Comparison of ENCODE assay signal across 8 cellular contexts in the genomic region with DNA sequence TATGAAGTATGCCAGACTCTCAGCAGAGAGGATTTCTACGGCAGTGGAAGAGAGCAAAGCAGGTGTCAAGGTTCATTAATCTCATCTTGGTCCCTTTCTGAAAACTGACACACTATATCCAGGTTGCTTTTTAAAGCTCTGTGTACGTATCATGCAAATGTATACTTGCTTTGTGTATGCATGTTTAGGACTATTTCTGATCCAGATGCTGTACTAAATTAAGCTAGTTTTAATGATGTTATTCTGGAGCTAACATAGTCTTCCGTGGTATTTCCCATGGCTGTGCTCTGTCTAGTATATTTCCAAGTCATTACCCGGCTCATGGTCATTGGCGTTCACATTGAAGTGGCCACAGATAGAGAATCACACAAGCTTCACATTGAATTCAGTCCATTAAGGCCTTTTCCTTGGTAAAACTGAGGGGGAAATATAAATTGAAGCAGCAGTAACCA. TPM values are rescaled to one million over a fixed set of nuclear protein-coding genes. Genes with fewer than 3 reads are reported as not detected.
DNase-seq lines count a peak whose midpoint lies in the region; ATAC-seq and TF ChIP-seq lines count a peak whose summit lies in the region.

No MANE protein-coding gene starts in this region.

- TF ChIP-seq CTCF in dorsolateral prefrontal cortex (IDR thresholded peaks at IDR 0.05 in 54 of 56, conservative IDR thresholded peaks at IDR 0.05 in 2 of 56; ENCODE audit: low read depth in 1 of 56, partially characterized antibody in 56 of 56) (no peak), spleen (IDR thresholded peaks at IDR 0.05 in 8 of 11, conservative IDR thresholded peaks at IDR 0.05 in 3 of 11) (no peak)

- H3K27me3 Mint-ChIP-seq in activated CD8-positive, alpha-beta memory T cell treated with anti-CD3 and anti-CD28 coated beads, Interleukin-2, amount 10 ng/mL, durations not matched to agents 7 days and 5 days = peaks cover 38% of the 10 kb centered on the region

- intact Hi-C loops in dorsolateral prefrontal cortex (cut with DNase I) = loop anchor here in 1 of 2 donors (5.0 kb wide), 1 partner anchor 58 kb away; the partner anchor contains the start of gene SNX9
- intact Hi-C loops in spleen (cut with DNase I; ENCODE audit: low total_unique reads) = no loop called here

- H3K36me3 Mint-ChIP-seq in activated CD8-positive, alpha-beta memory T cell treated with anti-CD3 and anti-CD28 coated beads, Interleukin-2, amount 10 ng/mL, durations not matched to agents 7 days and 5 days = no peaks in the 10 kb centered on the region

- H3K4me1 ChIP-seq in HUES48 (ENCODE audit: control insufficient read depth, insufficient read depth, low read length) (peaks cover 33% of the 10 kb centered on the region), spleen (peaks cover 37 to 93% (median 68%) of the 10 kb centered on the region in 6 donors)

- peak overlapping the region; percentile 40 for H3K4me3 Mint-ChIP-seq in activated CD8-positive, alpha-beta memory T cell treated with anti-CD3 and anti-CD28 coated beads, Interleukin-2, amount 10 ng/mL, durations not matched to agents 7 days and 5 days

- peak overlapping the region; percentile 78 for H3K27ac Mint-ChIP-seq in activated CD8-positive, alpha-beta memory T cell treated with anti-CD3 and anti-CD28 coated beads, Interleukin-2, amount 10 ng/mL, durations not matched to agents 7 days and 5 days

- H3K9me3 ChIP-seq in HUES48 (ENCODE audit: control insufficient read depth, insufficient read depth, low read length) = no peaks in the 10 kb centered on the region
- no peaks in the 10 kb centered on the region for H3K9me3 ChIP-seq in spleen

- no peaks in the 10 kb centered on the region for H3K36me3 ChIP-seq in HUES48 (ENCODE audit: control insufficient read depth, insufficient read depth, low read length)
- H3K36me3 ChIP-seq in spleen = no peaks in the 10 kb centered on the region

- H3K9ac ChIP-seq in HUES48 (ENCODE audit: low read depth, low read length) = peak overlapping the region; percentile 18; the same call in 1 of the 2 replicates

- POLR2A ChIA-PET in HEK293T (lab: Yijun Ruan, JAX) = no interaction called here

- H3K4me3 ChIP-seq in HUES48 (ENCODE audit: low read depth, low read length) (no peak overlapping the region), dorsolateral prefrontal cortex (peak overlapping the region in 3 of 59 donors; percentile 0 to 22 (median 12)), spleen (peak overlapping the region in 2 of 8 donors; percentile 23 to 49)

- peaks cover 56% of the 10 kb centered on the region for H3K4me1 Mint-ChIP-seq in activated CD8-positive, alpha-beta memory T cell treated with anti-CD3 and anti-CD28 coated beads, Interleukin-2, amount 10 ng/mL, durations not matched to agents 7 days and 5 days

- 22 to 37% (median 26%) methylated on average over 5 of the region's 5 CpGs for WGBS in spleen, 5 donors

- no peak for DNase-seq in activated CD8-positive, alpha-beta memory T cell treated with anti-CD3 and anti-CD28 coated beads, Interleukin-2, amount 10 ng/mL, durations not matched to agents 7 days and 5 days
- DNase-seq in activated CD8-positive, alpha-beta memory T cell treated with anti-CD3 and anti-CD28 coated beads for 24 hours = no peak
- DNase-seq in dorsolateral prefrontal cortex (no peak), spleen (no peak), HEK293T (ENCODE audit: extremely low spot score) (no peak), pons (ENCODE audit: low spot score) (no peak), NCI-H2171 treated with DMSO at 0.1 percent for 48 hours (lab: John Stamatoyannopoulos, UW) (no peak)

- no peaks in the 10 kb centered on the region for H3K9me3 Mint-ChIP-seq in activated CD8-positive, alpha-beta memory T cell treated with anti-CD3 and anti-CD28 coated beads, Interleukin-2, amount 10 ng/mL, durations not matched to agents 7 days and 5 days (ENCODE audit: low read depth)

- CTCF ChIA-PET in activated CD8-positive, alpha-beta memory T cell treated with anti-CD3 and anti-CD28 coated beads, Interleukin-2, amount 10 ng/mL, durations not matched to agents 7 days and 5 days (lab: Charles Lee) = interaction anchor here (0.7 to 4.3 kb wide), 5 partner anchors 37 to 308 kb away, joined by 3 to 36 read pairs (median 5); no protein-coding TSS in a partner anchor
- CTCF ChIA-PET in HEK293T (lab: Yijun Ruan, JAX) = interaction anchor here (1.2 to 1.3 kb wide), 2 partner anchors 68 to 262 kb away, joined by 3 read pairs; no protein-coding TSS in a partner anchor

- TF ChIP-seq POLR2A in spleen (IDR thresholded peaks at IDR 0.05) = no peak

- no peak for ATAC-seq in activated CD8-positive, alpha-beta memory T cell treated with anti-CD3 and anti-CD28 coated beads, Interleukin-2, amount 10 ng/mL, durations not matched to agents 7 days and 5 days

- H3K27ac ChIP-seq in HUES48 (ENCODE audit: low read depth, low read length) (peak overlapping the region; percentile 93), dorsolateral prefrontal cortex (peak overlapping the region in 56 of 59 donors; percentile 1 to 90 (median 72)), spleen (peak overlapping the region in 7 of 8 donors; percentile 59 to 89 (median 84))

- H3K27me3 ChIP-seq in HUES48 (ENCODE audit: control insufficient read depth, insufficient read depth, low read length) (no peaks in the 10 kb centered on the region), dorsolateral prefrontal cortex (no peaks in the 10 kb centered on the region), spleen (replicated peaks in 1 of 7) (no peaks in the 10 kb centered on the region)

TF ChIP-seq in HEK293T, 16 proteins besides CTCF, POLR2A, EP300 and RAD21:
- TF ChIP-seq L3MBTL2 (conservative IDR thresholded peaks at IDR 0.05) (no peak), SUZ12 (IDR thresholded peaks at IDR 0.05) (no peak), TARDBP (IDR thresholded peaks at IDR 0.05) (no peak), ARNT (IDR thresholded peaks at IDR 0.05) (no peak), SP1 (IDR thresholded peaks at IDR 0.05) (no peak), BHLHE40 (IDR thresholded peaks at IDR 0.05; ENCODE audit: borderline replicate concordance) (no peak), ZNF384 (IDR thresholded peaks at IDR 0.05) (no peak), PKNOX1 (IDR thresholded peaks at IDR 0.05) (no peak), NFRKB (IDR thresholded peaks at IDR 0.05) (no peak), FOXK2 (IDR thresholded peaks at IDR 0.05) (no peak), ELF4 (IDR thresholded peaks at IDR 0.05) (no peak), HDGF (IDR thresholded peaks at IDR 0.05; ENCODE audit: borderline replicate concordance) (no peak), CTBP1 (IDR thresholded peaks at IDR 0.05; ENCODE audit: borderline replicate concordance) (no peak), LEF1 (IDR thresholded peaks at IDR 0.05; ENCODE audit: borderline replicate concordance) (no peak), FOXM1 (IDR thresholded peaks at IDR 0.05; ENCODE audit: borderline replicate concordance) (no peak), FOXA1 (IDR thresholded peaks at IDR 0.05) (no peak)

RNA-seq across cellular contexts. Expression of gene SNX9, which starts 59.1 kb away (rescaled TPM):
- total RNA-seq in activated CD8-positive, alpha-beta memory T cell treated with anti-CD3 and anti-CD28 coated beads, Interleukin-2, amount 10 ng/mL, durations not matched to agents 7 days and 5 days = 10 to 100 TPM; 14.9 to 39.4 TPM
- 10 to 100 TPM; 21.2 to 46.1 (median 28.8) TPM for total RNA-seq in dorsolateral prefrontal cortex
- total RNA-seq in spleen = 10 to 100 TPM; 29.0 to 42.5 (median 36.1) TPM
- 10 to 100 TPM; 18.9 to 22.1 (median 20.8) TPM for polyA plus RNA-seq in spleen
